Comparison of ENCODE assay signal across 8 cellular contexts in the genomic region with DNA sequence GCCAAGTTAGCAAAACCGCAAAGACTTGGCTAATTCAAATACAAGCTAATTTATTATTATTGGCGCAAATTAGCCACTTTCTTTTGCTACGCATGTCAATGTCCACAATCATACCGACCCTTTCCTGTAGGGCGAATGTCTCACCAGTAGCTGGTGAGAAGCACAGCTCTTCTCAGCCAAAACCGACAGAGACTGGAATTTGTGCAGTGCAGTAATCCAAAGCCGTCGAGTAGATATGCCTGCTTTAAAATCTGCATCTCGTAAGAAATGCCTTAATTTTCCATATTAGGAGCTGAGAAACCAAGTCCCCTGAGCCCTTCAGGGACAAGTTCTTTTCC. TPM values are rescaled to one million over a fixed set of nuclear protein-coding genes. Genes with fewer than 3 reads are reported as not detected.
DNase-seq lines count a peak whose midpoint lies in the region; ATAC-seq, FAIRE-seq and TF ChIP-seq lines count a peak whose summit lies in the region.

No MANE protein-coding gene starts in this region.

- H4K20me1 ChIP-seq in DND-41 (ENCODE audit: insufficient read depth, low read length) (no peaks in the 10 kb centered on the region), Karpas-422 (ENCODE audit: insufficient read depth, low read depth, low read length) (no peaks in the 10 kb centered on the region), hepatocyte (ENCODE audit: insufficient read depth, poor library complexity, severe bottlenecking) (peaks cover 11% of the 10 kb centered on the region)

- intact Hi-C loops in spleen (cut with DNase I; ENCODE audit: low total_unique reads): loop anchor here (10.0 kb wide), 1 partner anchor 164 kb away; a partner anchor contains a TSS

- H3K36me3 ChIP-seq in DND-41 (ENCODE audit: insufficient read depth, low read length) (no peaks in the 10 kb centered on the region; the same call in 1 of the 2 replicates), Karpas-422 (ENCODE audit: insufficient read depth, low read length) (no peaks in the 10 kb centered on the region), hepatocyte (replicated peaks; ENCODE audit: insufficient read depth, low read depth) (no peaks in the 10 kb centered on the region), spleen (no peaks in the 10 kb centered on the region)

- TF ChIP-seq CTCF in DND-41 (IDR thresholded peaks at IDR 0.05; ENCODE audit: borderline replicate concordance, extremely low read depth, low read length, poor library complexity, severe bottlenecking) (peak; percentile 2), hepatocyte (IDR thresholded peaks at IDR 0.05; ENCODE audit: poor library complexity) (no peak), spleen (IDR thresholded peaks at IDR 0.05 in 8 of 11, conservative IDR thresholded peaks at IDR 0.05 in 3 of 11) (peak in 4 of 11 experiments; percentile 5 to 14 (median 7))

- H3K9me3 Mint-ChIP-seq in activated naive CD8-positive, alpha-beta T cell treated with anti-CD3 and anti-CD28 coated beads, Interleukin-2, amount 50 U/mL, for 24 hours: no peaks in the 10 kb centered on the region

- peaks cover 27% of the 10 kb centered on the region for H3K79me2 ChIP-seq in DND-41 (ENCODE audit: insufficient read depth, low read length)
- H3K79me2 ChIP-seq in Karpas-422 (ENCODE audit: low read length): peaks cover 41% of the 10 kb centered on the region
- H3K79me2 ChIP-seq in hepatocyte: peaks cover 36% of the 10 kb centered on the region

- H3K9me3 ChIP-seq in DND-41 (ENCODE audit: insufficient read depth, low read length, severe bottlenecking) (no peaks in the 10 kb centered on the region), Karpas-422 (ENCODE audit: low read length) (no peaks in the 10 kb centered on the region), hepatocyte (ENCODE audit: low read depth) (no peaks in the 10 kb centered on the region), spleen (peaks cover 0 to under 1% (median 0%) of the 10 kb centered on the region in 8 donors)

- H3K4me1 ChIP-seq in DND-41 (ENCODE audit: insufficient read depth, low read length) (peaks cover 42% of the 10 kb centered on the region), Karpas-422 (ENCODE audit: low read length) (peaks cover 36% of the 10 kb centered on the region), hepatocyte (ENCODE audit: insufficient read depth) (peaks cover 9% of the 10 kb centered on the region), spleen (peaks cover 32 to 50% (median 45%) of the 10 kb centered on the region in 6 donors)

- H3K9ac ChIP-seq in DND-41 (ENCODE audit: low read depth, low read length) (peak overlapping the region; percentile 88), Karpas-422 (ENCODE audit: low read length) (peak overlapping the region; percentile 85)

- H3K4me3 Mint-ChIP-seq in activated naive CD8-positive, alpha-beta T cell treated with anti-CD3 and anti-CD28 coated beads, Interleukin-2, amount 50 U/mL, for 24 hours: no peak overlapping the region

- no peaks in the 10 kb centered on the region for H3K27me3 Mint-ChIP-seq in activated naive CD8-positive, alpha-beta T cell treated with anti-CD3 and anti-CD28 coated beads, Interleukin-2, amount 50 U/mL, for 24 hours

- H3K9me2 ChIP-seq in Karpas-422 (replicated peaks; ENCODE audit: insufficient read depth, low read length) (no peaks in the 10 kb centered on the region), hepatocyte (replicated peaks; ENCODE audit: insufficient read depth) (no peaks in the 10 kb centered on the region)

- FAIRE-seq in GM12892 (lab: Jason Lieb, UNC): no peak

- H2AFZ ChIP-seq in DND-41 (ENCODE audit: low read depth, low read length) (peak overlapping the region; percentile 90), Karpas-422 (ENCODE audit: low read length) (peak overlapping the region; percentile 92), hepatocyte (peak overlapping the region; percentile 48)

- H3K27me3 ChIP-seq in DND-41 (ENCODE audit: insufficient read depth, low read length, poor library complexity) (no peaks in the 10 kb centered on the region), Karpas-422 (ENCODE audit: low read length) (no peaks in the 10 kb centered on the region), hepatocyte (no peaks in the 10 kb centered on the region), spleen (replicated peaks in 1 of 7) (no peaks in the 10 kb centered on the region)

- H3K4me1 Mint-ChIP-seq in activated naive CD8-positive, alpha-beta T cell treated with anti-CD3 and anti-CD28 coated beads, Interleukin-2, amount 50 U/mL, for 24 hours: peaks cover 12% of the 10 kb centered on the region

- H3K27ac ChIP-seq in DND-41 (ENCODE audit: low read length): peak overlapping the region; percentile 77
- H3K27ac ChIP-seq in Karpas-422 (ENCODE audit: low read length): peak overlapping the region; percentile 56
- H3K27ac ChIP-seq in hepatocyte: peak overlapping the region; percentile 93
- H3K27ac ChIP-seq in spleen: peak overlapping the region; percentile 74 to 99 (median 97)

- WGBS in hepatocyte (ENCODE audit: low lambda C conversion rate, missing lambda C conversion rate): 12% methylated on average over 9 of the region's 9 CpGs
- WGBS in spleen, 5 donors: 2 to 5% (median 2%) methylated on average over 9 of the region's 9 CpGs

- H3K4me3 ChIP-seq in DND-41 (ENCODE audit: low read depth in 1 of 2, low read length in 2 of 2): peak overlapping the region; percentile 26 to 61; a peak in 3 of 4 replicates
- peak overlapping the region; percentile 91 for H3K4me3 ChIP-seq in Karpas-422 (ENCODE audit: low read length)
- peak overlapping the region; percentile 21 for H3K4me3 ChIP-seq in hepatocyte
- peak overlapping the region; percentile 29 to 99 (median 82) for H3K4me3 ChIP-seq in spleen

- H3K4me2 ChIP-seq in DND-41 (ENCODE audit: insufficient read depth, low read length) (peak overlapping the region; percentile 70), Karpas-422 (ENCODE audit: low read depth, low read length, poor library complexity, severe bottlenecking) (peak overlapping the region; percentile 93), hepatocyte (peak overlapping the region; percentile 74)

- DNase-seq in DND-41: no peak
- peak; percentile 68 for DNase-seq in Karpas-422
- no peak for DNase-seq in activated naive CD8-positive, alpha-beta T cell treated with anti-CD3 and anti-CD28 coated beads, Interleukin-2, amount 50 U/mL, for 24 hours
- DNase-seq in hepatocyte (ENCODE audit: low spot score): peak; percentile 64
- DNase-seq in spleen: no peak
- DNase-seq in SK-N-DZ (ENCODE audit: low spot score): no peak
- DNase-seq in GM12892 (ENCODE audit: insufficient read length): no peak

- TF ChIP-seq POLR2A in spleen (IDR thresholded peaks at IDR 0.05) (no peak), GM12892 (IDR thresholded peaks at IDR 0.05; ENCODE audit: low read depth, low read length) (no peak)

- peak overlapping the region; percentile 87 for H3K27ac Mint-ChIP-seq in activated naive CD8-positive, alpha-beta T cell treated with anti-CD3 and anti-CD28 coated beads, Interleukin-2, amount 50 U/mL, for 24 hours

- H3K36me3 Mint-ChIP-seq in activated naive CD8-positive, alpha-beta T cell treated with anti-CD3 and anti-CD28 coated beads, Interleukin-2, amount 50 U/mL, for 24 hours (ENCODE audit: low read depth): no peaks in the 10 kb centered on the region

- ATAC-seq in DND-41 (ENCODE audit: insufficient read depth, low read depth) (peak; percentile 2; the same call in 2 of the 3 replicates), GM19463 (IDR thresholded peaks at IDR 0.05; ENCODE audit: unreplicated experiment) (peak; percentile 3)
- ATAC-seq in activated naive CD8-positive, alpha-beta T cell treated with anti-CD3 and anti-CD28 coated beads, Interleukin-2, amount 50 U/mL, for 24 hours: peak; percentile 11

RNA-seq across cellular contexts. Expression of a gene that starts 0.6 kb away (rescaled TPM):
- 10.9 and 11.4 TPM in 2 replicates for total RNA-seq in Karpas-422 (2014; rRNA removed; shearing (Covaris generic); ENCODE audit: low replicate concordance)
- total RNA-seq in hepatocyte (17.9 and 19.3 TPM in 2 replicates), spleen (10 to 100 TPM; 14.1 to 24.0 (median 20.1) TPM)
- polyA plus RNA-seq in hepatocyte (32.3 and 44.2 TPM in 2 replicates), spleen (1 to 10 TPM; 2.3 to 4.4 (median 2.4) TPM)
- 8.0 and 9.0 TPM in 2 replicates for polyA plus RNA-seq in SK-N-DZ (2014; cell fraction: cytosol; rRNA removed)
- 3.5 and 5.3 TPM in 2 replicates for polyA plus RNA-seq in SK-N-DZ (2014; cell fraction: nucleus; rRNA removed)
- polyA plus RNA-seq in GM12892 (2012; ENCODE audit: missing spikeins): 4.2 TPM

RNA-seq across cellular contexts. Expression of a gene that starts 21.0 kb away (rescaled TPM):
- 122 and 130 TPM in 2 replicates for total RNA-seq in Karpas-422 (2014; rRNA removed; shearing (Covaris generic); ENCODE audit: low replicate concordance)
- total RNA-seq in hepatocyte (125 and 163 TPM in 2 replicates), spleen (100 to 1,000 TPM; 115 to 205 (median 161) TPM)
- polyA plus RNA-seq in hepatocyte (112 and 121 TPM in 2 replicates), spleen (10 to 100 TPM in 2 of 3 donors, 1 to 10 TPM in 1; 7.6 to 12.1 (median 11.1) TPM)
- 33.8 and 39.6 TPM in 2 replicates for polyA plus RNA-seq in SK-N-DZ (2014; cell fraction: cytosol; rRNA removed)
- polyA plus RNA-seq in SK-N-DZ (2014; cell fraction: nucleus; rRNA removed): 23.2 and 31.3 TPM in 2 replicates
- polyA plus RNA-seq in GM12892 (2012; ENCODE audit: missing spikeins): 55.8 TPM

Comparison
In these comparisons a context has a peak if more than half of its experiments do, and no peak if none do; other contexts are left out.
1. DNase-seq: peak in Karpas-422 (single experiment) and hepatocyte (single experiment); none in DND-41 (single experiment), activated naive CD8-positive, alpha-beta T cell treated with anti-CD3 and anti-CD28 coated beads, Interleukin-2, amount 50 U/mL, for 24 hours (single experiment), spleen (single experiment), SK-N-DZ (single experiment) and GM12892 (single experiment).
2. H3K4me3 ChIP-seq: peak in every context shown above with its lines; median percentile 91 in Karpas-422; 82 in spleen; 44 in DND-41; 21 in hepatocyte.
3. Peak in every context shown above with its lines, with median percentiles within 50 percentile points of each other: ATAC-seq, H2AFZ ChIP-seq, H3K27ac ChIP-seq and H3K4me2 ChIP-seq.